8 cellular contexts compared by ENCODE assay signal in the genomic region with DNA sequence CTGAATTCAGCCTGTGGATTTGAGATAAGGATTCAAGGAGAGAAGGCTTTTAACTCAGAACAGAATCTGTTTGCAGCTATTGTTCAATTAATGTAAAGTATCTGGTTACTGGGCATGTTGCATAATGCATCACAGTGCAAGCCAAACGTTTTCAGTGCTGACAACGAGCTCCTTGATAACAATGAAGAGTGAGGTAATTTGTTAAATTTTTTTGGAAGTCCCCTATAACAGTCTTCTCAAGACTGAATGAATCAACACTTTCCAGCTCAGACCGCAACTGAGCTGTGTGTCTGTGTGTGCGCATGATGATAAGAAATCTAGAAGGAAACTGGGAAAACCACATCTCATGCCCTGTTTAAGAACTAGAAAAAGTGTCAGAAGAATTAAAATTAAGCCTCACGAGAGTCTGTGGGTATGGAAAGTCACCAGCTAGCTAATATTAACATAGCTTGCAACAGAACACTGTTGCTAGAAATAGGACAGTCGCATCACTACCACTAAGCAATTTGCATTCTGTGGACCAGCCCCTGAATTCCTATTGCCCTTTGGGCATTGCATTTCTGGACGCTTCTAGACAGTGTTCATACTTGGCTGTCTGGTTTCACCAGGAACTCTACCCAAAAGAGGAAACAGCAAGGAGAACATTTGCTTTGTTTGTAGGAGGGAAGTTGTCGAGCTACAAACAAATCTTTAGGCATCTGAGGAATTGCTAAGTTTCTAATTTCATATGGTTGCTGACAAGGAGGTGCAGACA. TPM values are rescaled to one million over a fixed set of nuclear protein-coding genes. Genes with fewer than 3 reads are reported as not detected.
DNase-seq lines count a peak whose midpoint lies in the region; ATAC-seq, FAIRE-seq and TF ChIP-seq lines count a peak whose summit lies in the region.

No MANE protein-coding gene starts in this region.

- TF ChIP-seq CTCF in natural killer cell (IDR thresholded peaks at IDR 0.05) = no peak

- DNase-seq in ELR (ENCODE audit: low read depth) = peak; percentile 3
- peak; percentile 73 for DNase-seq in KG1 (lab: John Stamatoyannopoulos, UW)
- peak in 3 of 5 donors; percentile 2 to 92 (median 3) for DNase-seq in T-helper 1 cell
- peak; percentile 24 for DNase-seq in central memory CD4-positive, alpha-beta T cell
- DNase-seq in natural killer cell = no peak
- DNase-seq in urothelium cell line (ENCODE audit: low spot score) = peak; percentile 54
- DNase-seq in GM03348 (ENCODE audit: low spot score) = no peak

- no peaks in the 10 kb centered on the region for H3K9me3 Mint-ChIP-seq in natural killer cell

- ATAC-seq in GM21529 (IDR thresholded peaks at IDR 0.05; ENCODE audit: unreplicated experiment) (peak; percentile 67), natural killer cell (peak; percentile 87 to 93 (median 89))

- peak overlapping the region in 1 of 2 donors; percentile 12 for H3K27ac Mint-ChIP-seq in natural killer cell

- intact Hi-C loops in natural killer cell (cut with micrococcal nuclease) = no loop called here

- no peak for FAIRE-seq in urothelium cell line (lab: Jason Lieb, UNC)

- H3K27me3 Mint-ChIP-seq in natural killer cell (ENCODE audit: low read depth in 2 of 2) = peaks cover 9 to 12% of the 10 kb centered on the region in 2 donors

- no peaks in the 10 kb centered on the region for H3K36me3 Mint-ChIP-seq in natural killer cell

- peaks cover 13 to 14% of the 10 kb centered on the region in 2 donors for H3K4me1 Mint-ChIP-seq in natural killer cell

- no peak overlapping the region for H3K4me3 Mint-ChIP-seq in natural killer cell

RNA-seq across cellular contexts. Expression of a gene that starts 43.7 kb away (rescaled TPM):
- 10 to 100 TPM; 58.8 to 72.9 (median 60.6) TPM for total RNA-seq in natural killer cell

Comparison
In these comparisons a context has a peak if more than half of its experiments do, and no peak if none do; other contexts are left out.
1. DNase-seq: peak in ELR (single experiment), KG1 (single experiment), T-helper 1 cell (3 of 5), central memory CD4-positive, alpha-beta T cell (single experiment) and urothelium cell line (single experiment); none in natural killer cell (single experiment) and GM03348 (single experiment).